ENCODE assay signal across 1 cellular context in the genomic region with DNA sequence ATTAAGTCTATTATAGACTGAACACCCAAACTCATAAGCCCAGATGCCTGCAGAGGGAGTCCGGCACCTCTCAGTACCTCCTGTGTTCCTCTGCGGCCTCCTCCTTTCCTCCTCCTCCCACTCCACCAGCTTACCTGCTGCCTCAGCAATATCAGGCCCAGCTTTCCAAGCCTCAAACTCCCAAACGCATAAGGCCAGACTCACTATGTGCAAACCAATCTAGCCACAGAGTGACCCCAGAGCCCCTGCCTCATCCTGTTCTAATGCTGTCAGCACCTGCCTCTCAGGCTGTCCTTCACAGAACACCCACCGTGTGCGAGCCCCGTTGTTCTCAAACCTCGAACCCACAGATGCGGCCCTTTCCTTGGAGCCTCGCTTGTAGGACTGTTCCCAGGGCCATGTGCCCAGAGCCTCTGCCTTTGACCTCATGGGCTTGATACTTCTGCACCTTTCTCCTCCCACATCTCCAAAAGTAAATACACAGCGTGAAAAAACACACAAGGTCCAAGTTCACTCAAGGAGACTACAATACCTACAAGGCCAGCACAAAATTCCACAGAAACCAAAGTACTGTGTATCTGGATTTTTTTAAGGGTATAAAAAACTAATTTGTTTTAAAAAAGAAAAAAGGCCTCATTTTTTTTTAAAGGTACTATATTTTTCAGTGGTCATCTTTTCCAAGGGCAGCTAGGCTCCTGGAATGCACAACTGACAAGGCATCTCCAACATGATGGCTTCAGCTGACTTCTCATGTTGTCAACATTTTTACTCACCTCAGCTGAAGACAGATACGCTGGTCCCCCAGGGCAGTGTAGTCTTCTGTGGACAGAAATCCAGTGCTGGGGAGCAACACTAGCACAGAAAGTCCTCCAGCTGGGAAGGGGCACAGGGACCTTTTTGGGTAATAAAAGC.
TF ChIP-seq lines count a peak whose summit lies in the region.

No MANE protein-coding gene starts in this region.

TF ChIP-seq in HepG2, 621 proteins besides CTCF, POLR2A, EP300 and RAD21 (continued from another document and continues in another):
- TF ChIP-seq, protein P1, sequence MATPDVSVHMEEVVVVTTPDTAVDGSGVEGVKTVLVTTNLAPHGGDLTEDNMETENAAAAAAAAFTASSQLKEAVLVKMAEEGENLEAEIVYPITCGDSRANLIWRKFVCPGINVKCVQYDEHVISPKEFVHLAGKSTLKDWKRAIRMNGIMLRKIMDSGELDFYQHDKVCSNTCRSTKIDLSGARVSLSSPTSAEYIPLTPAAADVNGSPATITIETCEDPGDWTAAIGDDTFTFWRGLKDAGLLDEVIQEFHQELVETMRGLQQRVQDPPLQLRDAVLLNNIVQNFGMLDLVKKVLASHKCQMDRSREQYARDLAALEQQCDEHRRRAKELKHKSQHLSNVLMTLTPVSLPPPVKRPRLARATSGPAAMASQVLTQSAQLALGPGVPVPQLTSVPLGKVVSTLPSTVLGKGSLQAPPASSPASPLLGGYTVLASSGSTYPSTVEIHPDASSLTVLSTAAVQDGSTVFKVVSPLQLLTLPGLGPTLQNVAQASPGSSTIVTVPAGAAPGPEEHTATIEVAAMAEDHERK (CRISPR knock-in tag; IDR thresholded peaks at IDR 0.05; ENCODE audit: low read depth) = 0 out of 2 replicates have a peak, but pooled peaks have one; percentile 31
- TF ChIP-seq ZNF510 (CRISPR knock-in tag; IDR thresholded peaks at IDR 0.05; ENCODE audit: low read depth) (no peak), ARID2 (CRISPR knock-in tag; IDR thresholded peaks at IDR 0.05; ENCODE audit: borderline replicate concordance) (no peak), LRRFIP1 (CRISPR knock-in tag; conservative IDR thresholded peaks at IDR 0.05) (no peak), ZNF761 (CRISPR knock-in tag; conservative IDR thresholded peaks at IDR 0.05) (peak; percentile 68), POGZ (CRISPR knock-in tag; IDR thresholded peaks at IDR 0.05) (peak; percentile 77; the same call in 1 of the 2 replicates), NFATC3 (CRISPR knock-in tag; IDR thresholded peaks at IDR 0.05) (no peak), AHDC1 (CRISPR knock-in tag; IDR thresholded peaks at IDR 0.05; ENCODE audit: borderline replicate concordance) (peak; percentile 79; the same call in 1 of the 2 replicates), ZGPAT (CRISPR knock-in tag; IDR thresholded peaks at IDR 0.05) (peak; percentile 94), ZNF550 (CRISPR knock-in tag; IDR thresholded peaks at IDR 0.05; ENCODE audit: borderline replicate concordance) (no peak), ZNF20 (CRISPR knock-in tag; IDR thresholded peaks at IDR 0.05) (no peak), SNAPC4 (CRISPR knock-in tag; IDR thresholded peaks at IDR 0.05) (no peak), GTF2F1 (IDR thresholded peaks at IDR 0.05; ENCODE audit: low read length) (no peak), ZNF335 (CRISPR knock-in tag; IDR thresholded peaks at IDR 0.05) (peak; percentile 81; the same call in 1 of the 2 replicates), ZFAT (CRISPR knock-in tag; conservative IDR thresholded peaks at IDR 0.05) (no peak; the same call in 1 of the 2 replicates), GABPA (IDR thresholded peaks at IDR 0.05; ENCODE audit: low read depth, low read length) (no peak), GABPA (CRISPR knock-in tag; IDR thresholded peaks at IDR 0.05; ENCODE audit: low read depth) (no peak; the same call in 1 of the 2 replicates), PLRG1 (conservative IDR thresholded peaks at IDR 0.05) (no peak), SRSF9 (IDR thresholded peaks at IDR 0.05; ENCODE audit: borderline replicate concordance, insufficient read depth, low read depth, low read length, poor library complexity, severe bottlenecking) (no peak), ZNF816 (CRISPR knock-in tag; IDR thresholded peaks at IDR 0.05; ENCODE audit: borderline replicate concordance) (no peak; the same call in 1 of the 2 replicates), FOXC1 (CRISPR knock-in tag; IDR thresholded peaks at IDR 0.05; ENCODE audit: borderline replicate concordance) (peak; percentile 98), FOXA1 (IDR thresholded peaks at IDR 0.05) (peak; percentile 51; the same call in 1 of the 2 replicates), FOXA1 (CRISPR knock-in tag; IDR thresholded peaks at IDR 0.05) (peak; percentile 95), MYNN (CRISPR knock-in tag; IDR thresholded peaks at IDR 0.05; ENCODE audit: low read depth) (no peak), ZNF30 (CRISPR knock-in tag; IDR thresholded peaks at IDR 0.05) (no peak; the same call in 1 of the 2 replicates), ISX (CRISPR knock-in tag; conservative IDR thresholded peaks at IDR 0.05) (no peak), HNF4A (CRISPR knock-in tag; IDR thresholded peaks at IDR 0.05) (peak; percentile 96)
- TF ChIP-seq, protein P2, sequence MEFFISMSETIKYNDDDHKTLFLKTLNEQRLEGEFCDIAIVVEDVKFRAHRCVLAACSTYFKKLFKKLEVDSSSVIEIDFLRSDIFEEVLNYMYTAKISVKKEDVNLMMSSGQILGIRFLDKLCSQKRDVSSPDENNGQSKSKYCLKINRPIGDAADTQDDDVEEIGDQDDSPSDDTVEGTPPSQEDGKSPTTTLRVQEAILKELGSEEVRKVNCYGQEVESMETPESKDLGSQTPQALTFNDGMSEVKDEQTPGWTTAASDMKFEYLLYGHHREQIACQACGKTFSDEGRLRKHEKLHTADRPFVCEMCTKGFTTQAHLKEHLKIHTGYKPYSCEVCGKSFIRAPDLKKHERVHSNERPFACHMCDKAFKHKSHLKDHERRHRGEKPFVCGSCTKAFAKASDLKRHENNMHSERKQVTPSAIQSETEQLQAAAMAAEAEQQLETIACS (CRISPR knock-in tag; IDR thresholded peaks at IDR 0.05) = 0 out of 2 replicates have a peak, but pooled peaks have one; percentile 42
- TF ChIP-seq, protein P3, sequence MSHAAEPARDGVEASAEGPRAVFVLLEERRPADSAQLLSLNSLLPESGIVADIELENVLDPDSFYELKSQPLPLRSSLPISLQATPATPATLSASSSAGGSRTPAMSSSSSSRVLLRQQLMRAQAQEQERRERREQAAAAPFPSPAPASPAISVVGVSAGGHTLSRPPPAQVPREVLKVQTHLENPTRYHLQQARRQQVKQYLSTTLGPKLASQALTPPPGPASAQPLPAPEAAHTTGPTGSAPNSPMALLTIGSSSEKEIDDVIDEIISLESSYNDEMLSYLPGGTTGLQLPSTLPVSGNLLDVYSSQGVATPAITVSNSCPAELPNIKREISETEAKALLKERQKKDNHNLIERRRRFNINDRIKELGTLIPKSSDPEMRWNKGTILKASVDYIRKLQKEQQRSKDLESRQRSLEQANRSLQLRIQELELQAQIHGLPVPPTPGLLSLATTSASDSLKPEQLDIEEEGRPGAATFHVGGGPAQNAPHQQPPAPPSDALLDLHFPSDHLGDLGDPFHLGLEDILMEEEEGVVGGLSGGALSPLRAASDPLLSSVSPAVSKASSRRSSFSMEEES (CRISPR knock-in tag; IDR thresholded peaks at IDR 0.05) = peak; percentile 90
- TF ChIP-seq, protein P4, sequence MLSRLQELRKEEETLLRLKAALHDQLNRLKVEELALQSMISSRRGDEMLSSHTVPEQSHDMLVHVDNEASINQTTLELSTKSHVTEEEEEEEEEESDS (CRISPR knock-in tag; IDR thresholded peaks at IDR 0.05; ENCODE audit: borderline replicate concordance) = no peak; the same call in 1 of the 2 replicates
